In the genomic region with DNA sequence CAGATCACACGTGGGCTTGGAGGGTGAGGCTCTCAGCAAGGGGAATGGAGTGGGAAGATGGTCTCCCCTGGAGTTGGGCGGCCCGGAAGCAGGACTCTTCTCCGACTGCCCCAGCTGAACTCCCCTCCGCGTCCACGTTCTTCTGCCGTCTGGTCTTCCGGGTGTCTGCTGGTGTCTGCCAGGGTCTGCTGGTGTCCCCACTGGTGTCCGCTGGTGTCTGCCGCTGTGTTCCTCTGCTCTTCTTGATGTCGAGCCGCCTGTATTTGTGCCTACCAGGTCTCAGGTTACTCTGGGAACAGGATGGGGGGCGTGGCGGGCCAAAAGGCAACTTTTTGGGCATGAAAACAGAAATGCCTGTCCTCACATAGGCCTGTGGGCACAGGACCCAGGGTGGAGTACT, we compare ENCODE assay signal across 16 cellular contexts.
A peak's percentile ranks its signal among the peaks of the same experiment; 100 is the strongest.
DNase-seq lines count a peak whose midpoint lies in the region; ATAC-seq and TF ChIP-seq lines count a peak whose summit lies in the region.
"Had no signal": no experiment of that assay in that cellular context is flagged by ENCODE, and none has a peak within 500 bp of the region (broad histone marks: within the 10 kb centered on the region; RNA-seq: fewer than 3 reads in every experiment).

No MANE protein-coding gene starts in this region.

- H3K4me1 ChIP-seq in GM23338 (ENCODE audit: insufficient read depth) (peaks cover 23% of the 10 kb centered on the region), endodermal cell (ENCODE audit: control insufficient read depth, insufficient read depth, low read length) (no peaks in the 10 kb centered on the region), osteoblast (ENCODE audit: insufficient read depth, low read length) (no peaks in the 10 kb centered on the region)
- H3K4me1 ChIP-seq: A549 had no signal

- peaks cover 11% of the 10 kb centered on the region; the same call in 1 of the 2 replicates for H3K9me2 ChIP-seq in GM23338 (ENCODE audit: insufficient read depth)

- H3K4me3 Mint-ChIP-seq in GM23338 (no peak overlapping the region), endodermal cell (no peak overlapping the region)
- H3K4me3 Mint-ChIP-seq: CD4-positive, alpha-beta T cell; H9 had no signal

- H3K79me2 ChIP-seq in GM23338 (replicated peaks; ENCODE audit: insufficient read depth) (no peaks in the 10 kb centered on the region), osteoblast (ENCODE audit: insufficient read depth, low read length) (no peaks in the 10 kb centered on the region)

- H2AFZ ChIP-seq in GM23338 (peak overlapping the region; percentile 59; the same call in 1 of the 2 replicates), osteoblast (ENCODE audit: low read length) (peak overlapping the region; percentile 46)

- H3K4me3 ChIP-seq in GM23338 = no peak overlapping the region
- no peak overlapping the region for H3K4me3 ChIP-seq in endodermal cell (ENCODE audit: low read length)
- no peak overlapping the region for H3K4me3 ChIP-seq in osteoblast (ENCODE audit: insufficient read depth, low read length)
- H3K4me3 ChIP-seq: A549 had no signal

- H3K27ac ChIP-seq in GM23338 (ENCODE audit: low read depth) (no peak overlapping the region), endodermal cell (ENCODE audit: low read depth, low read length) (no peak overlapping the region), osteoblast (ENCODE audit: low read depth, low read length) (no peak overlapping the region)
- H3K27ac ChIP-seq: 22Rv1, A549, C4-2B had no signal

- H3K9me3 Mint-ChIP-seq in GM23338 = 0 out of 3 replicates have a peak, but pooled peaks cover 2% of the 10 kb centered on the region
- H3K9me3 Mint-ChIP-seq in endodermal cell = no peaks in the 10 kb centered on the region
- H3K9me3 Mint-ChIP-seq: H9 had no signal

- H3K9me3 ChIP-seq in endodermal cell (ENCODE audit: control insufficient read depth, low read length) (no peaks in the 10 kb centered on the region), osteoblast (ENCODE audit: low read depth, low read length) (no peaks in the 10 kb centered on the region)
- H3K9me3 ChIP-seq: A549 had no signal

- no peak for TF ChIP-seq CTCF in GM23338 (conservative IDR thresholded peaks at IDR 0.05; ENCODE audit: low read depth in 2 of 2)
- TF ChIP-seq CTCF in endodermal cell (conservative IDR thresholded peaks at IDR 0.05) = no peak
- no peak for TF ChIP-seq CTCF in osteoblast (IDR thresholded peaks at IDR 0.05; ENCODE audit: extremely low read depth, low read depth, low read length)

- DNase-seq in GM23338 (ENCODE audit: low spot score) (no peak), NCI-H69 (lab: John Stamatoyannopoulos, UW) (peak; percentile 62), endodermal cell (peak; percentile 48), osteoblast (ENCODE audit: insufficient read length, low spot score, missing footprints) (no peak), Right ventricle myocardium superior (no peak)
- DNase-seq: AML-193; CD4-positive, alpha-beta T cell; DMS153; DMS79 treated with DMSO at 0.1 percent for 48 hours; GF-D8; H9 had no signal

- H3K36me3 ChIP-seq in GM23338 (ENCODE audit: insufficient read depth) (no peaks in the 10 kb centered on the region), endodermal cell (ENCODE audit: control insufficient read depth, insufficient read depth, low read length) (no peaks in the 10 kb centered on the region), osteoblast (ENCODE audit: insufficient read depth, low read length) (no peaks in the 10 kb centered on the region)

- intact Hi-C loops in Right ventricle myocardium superior (cut with DNase I) = no loop called here

- H3K9ac ChIP-seq in endodermal cell (ENCODE audit: extremely low read depth, low read length, poor library complexity, severe bottlenecking) = no peak overlapping the region

- no peaks in the 10 kb centered on the region for H3K36me3 Mint-ChIP-seq in GM23338 (ENCODE audit: low read depth)
- H3K36me3 Mint-ChIP-seq in endodermal cell (ENCODE audit: low read depth) = no peaks in the 10 kb centered on the region

- no peaks in the 10 kb centered on the region for H3K27me3 ChIP-seq in GM23338 (ENCODE audit: insufficient read depth)
- H3K27me3 ChIP-seq in endodermal cell (ENCODE audit: control insufficient read depth, insufficient read depth, low read length, poor library complexity, severe bottlenecking) = no peaks in the 10 kb centered on the region
- H3K27me3 ChIP-seq in osteoblast (ENCODE audit: insufficient read depth, low read length) = no peaks in the 10 kb centered on the region

- ATAC-seq in GM23338 (peak; percentile 48), Right ventricle myocardium superior (ENCODE audit: poor library complexity) (no peak), HG03097 (IDR thresholded peaks at IDR 0.05; ENCODE audit: low FRiP score, unreplicated experiment) (no peak), GM19023 (IDR thresholded peaks at IDR 0.05; ENCODE audit: unreplicated experiment) (no peak)
- ATAC-seq: A549 had no signal

- H3F3A ChIP-seq in GM23338 (replicated peaks; ENCODE audit: low read depth) = no peaks in the 10 kb centered on the region

- no peaks in the 10 kb centered on the region for H3K27me3 Mint-ChIP-seq in GM23338 (ENCODE audit: insufficient read depth, low read depth, poor library complexity)
- peaks cover 6% of the 10 kb centered on the region for H3K27me3 Mint-ChIP-seq in endodermal cell (ENCODE audit: insufficient read depth)
- H3K27me3 Mint-ChIP-seq: CD4-positive, alpha-beta T cell had no signal

- H4K20me1 ChIP-seq in GM23338 (replicated peaks; ENCODE audit: insufficient read depth) (no peaks in the 10 kb centered on the region), osteoblast (ENCODE audit: insufficient read depth, low read length) (no peaks in the 10 kb centered on the region)

- H3K4me1 Mint-ChIP-seq in GM23338 (peaks cover 20% of the 10 kb centered on the region), endodermal cell (peaks cover 9% of the 10 kb centered on the region)

- H3K27ac Mint-ChIP-seq in GM23338 = no peak overlapping the region
- H3K27ac Mint-ChIP-seq in endodermal cell = no peak overlapping the region
- H3K27ac Mint-ChIP-seq: CD4-positive, alpha-beta T cell had no signal

- H3K4me2 ChIP-seq in GM23338 = peak overlapping the region; percentile 58
- H3K4me2 ChIP-seq in osteoblast (ENCODE audit: insufficient read depth, low read length) = no peak overlapping the region
- H3K4me2 ChIP-seq: A549 had no signal

- 92 to 97% methylated on average over 13 to 15 of the region's 15 CpGs for WGBS in endodermal cell (ENCODE audit: insufficient coverage in 1 of 2, insufficient read length in 1 of 2), 2 experiments

TF ChIP-seq in GM23338, 12 proteins besides CTCF, POLR2A, EP300 and RAD21:
- no peak for TF ChIP-seq POLR2AphosphoS5 (IDR thresholded peaks at IDR 0.05; ENCODE audit: low read depth)

Comparison
In these comparisons a context has a peak if more than half of its experiments do, and no peak if none do; other contexts are left out.
1. DNase-seq: peak in NCI-H69 (single experiment) and endodermal cell (single experiment); none in GM23338 (single experiment), osteoblast (single experiment) and Right ventricle myocardium superior (single experiment).